In the genomic region with DNA sequence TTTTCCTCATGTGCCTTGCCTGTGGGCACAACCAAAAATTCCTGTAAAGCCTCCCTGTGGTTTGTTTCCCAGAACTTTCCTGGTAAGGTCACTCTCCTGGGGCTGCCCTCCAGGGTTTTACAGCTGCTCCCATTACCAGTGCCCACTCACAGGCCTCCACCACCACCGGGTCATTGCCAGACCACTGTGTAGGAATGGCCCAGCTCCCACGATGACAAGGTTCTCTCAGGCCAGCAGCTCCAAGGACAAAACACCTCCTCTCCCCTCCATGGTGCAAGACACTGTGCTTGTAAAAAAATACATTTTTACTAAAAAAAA, we compare ENCODE assay signal across 17 cellular contexts.
A peak's percentile ranks its signal among the peaks of the same experiment; 100 is the strongest.
DNase-seq lines count a peak whose midpoint lies in the region; ATAC-seq, FAIRE-seq and TF ChIP-seq lines count a peak whose summit lies in the region.
"Had no signal": no experiment of that assay in that cellular context is flagged by ENCODE, and none has a peak within 500 bp of the region (broad histone marks: within the 10 kb centered on the region; RNA-seq: fewer than 3 reads in every experiment).

No MANE protein-coding gene starts in this region.

- peak overlapping the region; percentile 99 for H3K27ac ChIP-seq in RWPE2 (ENCODE audit: poor library complexity, severe bottlenecking)
- peak overlapping the region in 3 of 4 donors; percentile 39 to 94 (median 48) for H3K27ac ChIP-seq in gastroesophageal sphincter
- peak overlapping the region in 16 of 21 experiments; percentile 7 to 78 (median 64) for H3K27ac ChIP-seq in skin epidermis
- H3K27ac ChIP-seq: ovary had no signal

- no peak for TF ChIP-seq EP300 in gastroesophageal sphincter (IDR thresholded peaks at IDR 0.05)

- H3K27me3 ChIP-seq in RWPE2 (ENCODE audit: insufficient read depth, poor library complexity, severe bottlenecking) (no peaks in the 10 kb centered on the region), gastroesophageal sphincter (no peaks in the 10 kb centered on the region)
- H3K27me3 ChIP-seq: ovary, vagina had no signal

- TF ChIP-seq POLR2A in gastroesophageal sphincter (IDR thresholded peaks at IDR 0.05) = no peak

- FAIRE-seq in frontal cortex (lab: Jason Lieb, UNC) = no peak
- FAIRE-seq: GM18507, TTC549 had no signal

- H3K9me3 ChIP-seq in RWPE2 (ENCODE audit: severe bottlenecking) = no peaks in the 10 kb centered on the region
- no peaks in the 10 kb centered on the region for H3K9me3 ChIP-seq in gastroesophageal sphincter
- H3K9me3 ChIP-seq: ovary, vagina had no signal

- WGBS in gastroesophageal sphincter (ENCODE audit: low coverage in 1 of 2), 2 donors = 64 to 77% methylated on average over 2 of the region's 2 CpGs

- H3K4me3 ChIP-seq in RWPE2 (ENCODE audit: severe bottlenecking) (no peak overlapping the region), gastroesophageal sphincter (no peak overlapping the region), skin epidermis (no peak overlapping the region)
- H3K4me3 ChIP-seq: ovary, vagina had no signal

- DNase-seq in EH (ENCODE audit: low read depth) (peak; percentile 84), RWPE2 (ENCODE audit: low spot score) (no peak), KBM-7 (no peak), NCI-H2029 (lab: John Stamatoyannopoulos, UW) (no peak), frontal cortex (ENCODE audit: low spot score in 2 of 2) (no peak)
- DNase-seq: activated CD8-positive, alpha-beta memory T cell treated with anti-CD3 and anti-CD28 coated beads for 24 hours; activated naive CD4-positive, alpha-beta T cell treated with anti-CD3 and anti-CD28 coated beads, Interleukin-2, amount 10 ng/mL, durations not matched to agents 7 days and 5 days; central memory CD4-positive, alpha-beta T cell; NCI-H510A; ovary; Right ventricle myocardium superior had no signal

- in situ Hi-C loops in KBM-7 (cut with MboI; ENCODE audit: low pct_unique_long_range_greater_than_20kb, low sequenced_read_pairs) = no loop called here

- ATAC-seq in RWPE2 (ENCODE audit: low read depth) = no peak
- ATAC-seq in gastroesophageal sphincter = no peak
- no peak for ATAC-seq in GM21529 (IDR thresholded peaks at IDR 0.05; ENCODE audit: unreplicated experiment)

- H3K4me1 ChIP-seq in RWPE2 (ENCODE audit: insufficient read depth, poor library complexity, severe bottlenecking) (peaks cover 41% of the 10 kb centered on the region), gastroesophageal sphincter (peaks cover 6 to 40% (median 13%) of the 10 kb centered on the region in 3 donors)

- TF ChIP-seq CTCF in RWPE2 (IDR thresholded peaks at IDR 0.05; ENCODE audit: poor library complexity, severe bottlenecking) (no peak), gastroesophageal sphincter (IDR thresholded peaks at IDR 0.05) (no peak)

- no peaks in the 10 kb centered on the region for H3K36me3 ChIP-seq in RWPE2 (ENCODE audit: low read depth)
- no peaks in the 10 kb centered on the region for H3K36me3 ChIP-seq in gastroesophageal sphincter
- H3K36me3 ChIP-seq: ovary, vagina had no signal

Comparison
In these comparisons a context has a peak if more than half of its experiments do, and no peak if none do; other contexts are left out.
1. H3K27ac ChIP-seq: peak in every context shown above with its lines; median percentile 99 in RWPE2; 64 in skin epidermis; 48 in gastroesophageal sphincter.